ENCODE assay signal across 24 cellular contexts in genomic region chr4:81528200-81528599, GRCh38.
"Had no signal": no experiment of that assay in that cellular context is flagged by ENCODE, and none has a peak within 500 bp of the region (broad histone marks: within the 10 kb centered on the region; RNA-seq: fewer than 3 reads in every experiment).

No MANE protein-coding gene starts in this region.

- ATAC-seq: activated CD4-positive, alpha-beta T cell treated with anti-CD3 and anti-CD28 coated beads for 36 hours; activated CD8-positive, alpha-beta memory T cell treated with anti-CD3 and anti-CD28 coated beads, Interleukin-2, amount 10 ng/mL, durations not matched to agents 7 days and 5 days; activated CD8-positive, alpha-beta T cell treated with anti-CD3 and anti-CD28 coated beads, Interleukin-2, amount 10 ng/mL, durations not matched to agents 7 days and 5 days; body of pancreas; esophagus mucosa had no signal

- H3K4me3 ChIP-seq: adrenal gland, body of pancreas, colonic mucosa had no signal

- H3K36me3 ChIP-seq: adrenal gland, colonic mucosa had no signal

- H3K4me1 ChIP-seq: adrenal gland, body of pancreas, colonic mucosa had no signal

- H3K27me3 ChIP-seq: adrenal gland, body of pancreas, colonic mucosa had no signal

- H3K9me3 ChIP-seq: adrenal gland, body of pancreas, colonic mucosa had no signal

- H3K27ac ChIP-seq: adrenal gland, body of pancreas, colonic mucosa had no signal

- DNase-seq: activated CD4-positive, alpha-beta memory T cell treated with anti-CD3 and anti-CD28 coated beads for 36 hours; activated CD4-positive, alpha-beta T cell treated with anti-CD3 and anti-CD28 coated beads for 36 hours; activated CD4-positive, alpha-beta T cell treated with anti-CD3 and anti-CD28 coated beads, Interleukin-2, amount 10 ng/mL, durations not matched to agents 24 days and 14 days; activated CD4-positive, CD25-positive, alpha-beta regulatory T cell; activated CD4-positive, CD25-positive, alpha-beta regulatory T cell treated with anti-CD3 and anti-CD28 coated beads, Interleukin-2, amount 50 U/mL, for 72 hours; activated CD8-positive, alpha-beta memory T cell treated with anti-CD3 and anti-CD28 coated beads, Interleukin-2, amount 10 ng/mL, durations not matched to agents 7 days and 5 days; activated CD8-positive, alpha-beta memory T cell treated with anti-CD3 and anti-CD28 coated beads, Interleukin-2, amount 50 U/mL, for 4 hours; activated CD8-positive, alpha-beta T cell treated with anti-CD3 and anti-CD28 coated beads, Interleukin-2, amount 10 ng/mL, durations not matched to agents 7 days and 5 days; activated effector memory CD4-positive, alpha-beta T cell treated with anti-CD3 and anti-CD28 coated beads, Interleukin-2, amount 50 U/mL, for 16 hours; activated naive CD4-positive, alpha-beta T cell treated with anti-CD3 and anti-CD28 coated beads for 36 hours; activated naive CD8-positive, alpha-beta T cell treated with anti-CD3 and anti-CD28 coated beads for 36 hours; activated naive CD8-positive, alpha-beta T cell treated with anti-CD3 and anti-CD28 coated beads, Interleukin-2, amount 50 U/mL, for 24 hours; activated T-cell treated with anti-CD3 and anti-CD28 coated beads, Interleukin-2, amount 50 U/mL, for 1 hour; activated T-cell treated with anti-CD3 and anti-CD28 coated beads, Interleukin-2, amount 50 U/mL, for 48 hours; adrenal gland; amygdala; body of pancreas; central memory CD4-positive, alpha-beta T cell; cerebellar nuclear complex; colonic mucosa; effector CD8-positive, alpha-beta T cell; foreskin fibroblast; T-helper 2 cell had no signal
